Comparison of ENCODE assay signal across 3 cellular contexts in the genomic region with DNA sequence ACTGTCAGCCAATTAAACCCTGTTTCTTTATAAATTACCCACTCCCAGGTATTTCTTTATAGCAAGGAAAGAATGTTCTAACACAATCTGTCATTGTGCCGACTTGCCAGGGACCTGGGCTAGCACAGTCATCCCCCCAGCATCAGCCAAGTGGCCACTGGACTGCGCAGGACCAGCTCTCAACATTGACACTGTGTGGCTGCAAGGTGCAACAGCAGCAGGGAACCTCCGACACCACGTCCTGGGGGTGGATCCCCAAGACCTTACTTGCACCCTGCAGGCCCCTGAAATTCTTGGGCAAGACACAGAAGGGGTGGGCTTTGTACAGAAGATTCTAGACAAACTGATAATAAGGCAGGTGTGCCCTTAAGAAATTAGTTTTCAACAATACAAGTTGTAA.
TF ChIP-seq lines count a peak whose summit lies in the region.

No MANE protein-coding gene starts in this region.

TF ChIP-seq in HepG2, 621 proteins besides CTCF, POLR2A, EP300 and RAD21:
- TF ChIP-seq STAG1 (CRISPR knock-in tag; IDR thresholded peaks at IDR 0.05) = peak; percentile 4; the same call in 1 of the 2 replicates
- TF ChIP-seq RFX3 (CRISPR knock-in tag; IDR thresholded peaks at IDR 0.05) = no peak
- no peak for TF ChIP-seq ZBTB20 (CRISPR knock-in tag; IDR thresholded peaks at IDR 0.05; ENCODE audit: borderline replicate concordance, low read depth)
TF ChIP-seq in HepG2: peak in this region for 1.

TF ChIP-seq in GM12878, 131 proteins besides CTCF, POLR2A, EP300 and RAD21:
- TF ChIP-seq ZNF384 (IDR thresholded peaks at IDR 0.05; ENCODE audit: borderline replicate concordance, low read depth, low read length) (no peak), LARP7 (IDR thresholded peaks at IDR 0.05) (no peak), ZZZ3 (IDR thresholded peaks at IDR 0.05; ENCODE audit: control insufficient read depth, insufficient read length, low read depth) (no peak), SUZ12 (IDR thresholded peaks at IDR 0.05; ENCODE audit: unreplicated experiment) (no peak), FOXM1 (IDR thresholded peaks at IDR 0.05; ENCODE audit: low read depth, low read length) (no peak)
- TF ChIP-seq, protein P1, sequence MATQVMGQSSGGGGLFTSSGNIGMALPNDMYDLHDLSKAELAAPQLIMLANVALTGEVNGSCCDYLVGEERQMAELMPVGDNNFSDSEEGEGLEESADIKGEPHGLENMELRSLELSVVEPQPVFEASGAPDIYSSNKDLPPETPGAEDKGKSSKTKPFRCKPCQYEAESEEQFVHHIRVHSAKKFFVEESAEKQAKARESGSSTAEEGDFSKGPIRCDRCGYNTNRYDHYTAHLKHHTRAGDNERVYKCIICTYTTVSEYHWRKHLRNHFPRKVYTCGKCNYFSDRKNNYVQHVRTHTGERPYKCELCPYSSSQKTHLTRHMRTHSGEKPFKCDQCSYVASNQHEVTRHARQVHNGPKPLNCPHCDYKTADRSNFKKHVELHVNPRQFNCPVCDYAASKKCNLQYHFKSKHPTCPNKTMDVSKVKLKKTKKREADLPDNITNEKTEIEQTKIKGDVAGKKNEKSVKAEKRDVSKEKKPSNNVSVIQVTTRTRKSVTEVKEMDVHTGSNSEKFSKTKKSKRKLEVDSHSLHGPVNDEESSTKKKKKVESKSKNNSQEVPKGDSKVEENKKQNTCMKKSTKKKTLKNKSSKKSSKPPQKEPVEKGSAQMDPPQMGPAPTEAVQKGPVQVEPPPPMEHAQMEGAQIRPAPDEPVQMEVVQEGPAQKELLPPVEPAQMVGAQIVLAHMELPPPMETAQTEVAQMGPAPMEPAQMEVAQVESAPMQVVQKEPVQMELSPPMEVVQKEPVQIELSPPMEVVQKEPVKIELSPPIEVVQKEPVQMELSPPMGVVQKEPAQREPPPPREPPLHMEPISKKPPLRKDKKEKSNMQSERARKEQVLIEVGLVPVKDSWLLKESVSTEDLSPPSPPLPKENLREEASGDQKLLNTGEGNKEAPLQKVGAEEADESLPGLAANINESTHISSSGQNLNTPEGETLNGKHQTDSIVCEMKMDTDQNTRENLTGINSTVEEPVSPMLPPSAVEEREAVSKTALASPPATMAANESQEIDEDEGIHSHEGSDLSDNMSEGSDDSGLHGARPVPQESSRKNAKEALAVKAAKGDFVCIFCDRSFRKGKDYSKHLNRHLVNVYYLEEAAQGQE (IDR thresholded peaks at IDR 0.05; ENCODE audit: low read depth, low read length) = no peak

TF ChIP-seq in H1, 55 proteins besides CTCF, POLR2A, EP300 and RAD21:
- TF ChIP-seq SIN3A (conservative IDR thresholded peaks at IDR 0.05 in 1 of 2, IDR thresholded peaks at IDR 0.05 in 1 of 2; ENCODE audit: low read depth in 1 of 2, low read length in 2 of 2) (no peak), RNF2 (IDR thresholded peaks at IDR 0.05; ENCODE audit: borderline replicate concordance, low read depth, low read length, missing control alignments, poor library complexity, severe bottlenecking) (no peak), CHD2 (IDR thresholded peaks at IDR 0.05; ENCODE audit: low read length) (no peak), SIX5 (IDR thresholded peaks at IDR 0.05; ENCODE audit: low read depth, low read length) (no peak), CBX8 (IDR thresholded peaks at IDR 0.05; ENCODE audit: borderline replicate concordance, low read depth, low read length) (no peak), KDM5A (IDR thresholded peaks at IDR 0.05; ENCODE audit: low read length) (no peak), YY1 (IDR thresholded peaks at IDR 0.05; ENCODE audit: low read depth, low read length) (no peak), TBP (IDR thresholded peaks at IDR 0.05; ENCODE audit: low read depth, low read length) (no peak)
- TF ChIP-seq, protein P2, sequence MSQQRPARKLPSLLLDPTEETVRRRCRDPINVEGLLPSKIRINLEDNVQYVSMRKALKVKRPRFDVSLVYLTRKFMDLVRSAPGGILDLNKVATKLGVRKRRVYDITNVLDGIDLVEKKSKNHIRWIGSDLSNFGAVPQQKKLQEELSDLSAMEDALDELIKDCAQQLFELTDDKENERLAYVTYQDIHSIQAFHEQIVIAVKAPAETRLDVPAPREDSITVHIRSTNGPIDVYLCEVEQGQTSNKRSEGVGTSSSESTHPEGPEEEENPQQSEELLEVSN (IDR thresholded peaks at IDR 0.05) = no peak
- TF ChIP-seq, protein P3, sequence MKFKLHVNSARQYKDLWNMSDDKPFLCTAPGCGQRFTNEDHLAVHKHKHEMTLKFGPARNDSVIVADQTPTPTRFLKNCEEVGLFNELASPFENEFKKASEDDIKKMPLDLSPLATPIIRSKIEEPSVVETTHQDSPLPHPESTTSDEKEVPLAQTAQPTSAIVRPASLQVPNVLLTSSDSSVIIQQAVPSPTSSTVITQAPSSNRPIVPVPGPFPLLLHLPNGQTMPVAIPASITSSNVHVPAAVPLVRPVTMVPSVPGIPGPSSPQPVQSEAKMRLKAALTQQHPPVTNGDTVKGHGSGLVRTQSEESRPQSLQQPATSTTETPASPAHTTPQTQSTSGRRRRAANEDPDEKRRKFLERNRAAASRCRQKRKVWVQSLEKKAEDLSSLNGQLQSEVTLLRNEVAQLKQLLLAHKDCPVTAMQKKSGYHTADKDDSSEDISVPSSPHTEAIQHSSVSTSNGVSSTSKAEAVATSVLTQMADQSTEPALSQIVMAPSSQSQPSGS (IDR thresholded peaks at IDR 0.05; ENCODE audit: low read length) = no peak
TF ChIP-seq in H1: peak in this region for 0.
